ENCODE assay signal across 1 cellular context in the genomic region with DNA sequence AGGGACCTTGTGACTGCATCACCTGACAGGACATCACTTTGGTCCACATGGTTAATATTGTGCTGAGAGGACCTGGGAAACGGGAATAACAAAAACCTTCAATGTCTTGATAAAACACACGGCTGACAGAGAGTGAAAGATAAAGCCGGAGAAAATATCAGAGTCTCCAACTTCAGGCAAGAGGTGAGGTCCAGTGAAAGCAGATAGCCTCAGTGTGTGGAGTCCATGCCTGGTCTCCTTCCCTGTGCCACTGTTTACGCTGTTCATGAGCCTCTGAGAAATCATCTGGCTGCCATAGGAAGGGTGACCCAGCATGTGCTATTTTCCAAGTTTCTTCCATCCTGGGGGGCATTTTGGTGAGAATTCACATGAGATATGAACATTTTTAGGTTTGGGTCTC.
TF ChIP-seq lines count a peak whose summit lies in the region.

No MANE protein-coding gene starts in this region.

TF ChIP-seq in H1, 55 proteins besides CTCF, POLR2A, EP300 and RAD21:
- TF ChIP-seq SAP30 (IDR thresholded peaks at IDR 0.05; ENCODE audit: insufficient read depth, insufficient replicate concordance, low read length): no peak
- no peak for TF ChIP-seq SRF (IDR thresholded peaks at IDR 0.05; ENCODE audit: low read depth, low read length)
- TF ChIP-seq, protein P1, sequence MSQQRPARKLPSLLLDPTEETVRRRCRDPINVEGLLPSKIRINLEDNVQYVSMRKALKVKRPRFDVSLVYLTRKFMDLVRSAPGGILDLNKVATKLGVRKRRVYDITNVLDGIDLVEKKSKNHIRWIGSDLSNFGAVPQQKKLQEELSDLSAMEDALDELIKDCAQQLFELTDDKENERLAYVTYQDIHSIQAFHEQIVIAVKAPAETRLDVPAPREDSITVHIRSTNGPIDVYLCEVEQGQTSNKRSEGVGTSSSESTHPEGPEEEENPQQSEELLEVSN (IDR thresholded peaks at IDR 0.05): no peak
- TF ChIP-seq SP4 (IDR thresholded peaks at IDR 0.05; ENCODE audit: low read length): no peak
- TF ChIP-seq SP1 (IDR thresholded peaks at IDR 0.05; ENCODE audit: low read depth, low read length): no peak
- no peak for TF ChIP-seq SIN3A (conservative IDR thresholded peaks at IDR 0.05 in 1 of 2, IDR thresholded peaks at IDR 0.05 in 1 of 2; ENCODE audit: low read depth in 1 of 2, low read length in 2 of 2)
- TF ChIP-seq HDAC6 (IDR thresholded peaks at IDR 0.05; ENCODE audit: low read depth, low read length): no peak
- TF ChIP-seq CHD2 (IDR thresholded peaks at IDR 0.05; ENCODE audit: low read length): no peak
- no peak for TF ChIP-seq NANOG (IDR thresholded peaks at IDR 0.05; ENCODE audit: insufficient read depth, low read depth, low read length, poor library complexity, severe bottlenecking)
- no peak for TF ChIP-seq EGR1 (IDR thresholded peaks at IDR 0.05; ENCODE audit: borderline replicate concordance, low read depth, low read length)
- TF ChIP-seq, protein P2, sequence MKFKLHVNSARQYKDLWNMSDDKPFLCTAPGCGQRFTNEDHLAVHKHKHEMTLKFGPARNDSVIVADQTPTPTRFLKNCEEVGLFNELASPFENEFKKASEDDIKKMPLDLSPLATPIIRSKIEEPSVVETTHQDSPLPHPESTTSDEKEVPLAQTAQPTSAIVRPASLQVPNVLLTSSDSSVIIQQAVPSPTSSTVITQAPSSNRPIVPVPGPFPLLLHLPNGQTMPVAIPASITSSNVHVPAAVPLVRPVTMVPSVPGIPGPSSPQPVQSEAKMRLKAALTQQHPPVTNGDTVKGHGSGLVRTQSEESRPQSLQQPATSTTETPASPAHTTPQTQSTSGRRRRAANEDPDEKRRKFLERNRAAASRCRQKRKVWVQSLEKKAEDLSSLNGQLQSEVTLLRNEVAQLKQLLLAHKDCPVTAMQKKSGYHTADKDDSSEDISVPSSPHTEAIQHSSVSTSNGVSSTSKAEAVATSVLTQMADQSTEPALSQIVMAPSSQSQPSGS (IDR thresholded peaks at IDR 0.05; ENCODE audit: low read length): no peak
- no peak for TF ChIP-seq SP2 (IDR thresholded peaks at IDR 0.05; ENCODE audit: low read length)
- no peak for TF ChIP-seq TCF12 (IDR thresholded peaks at IDR 0.05; ENCODE audit: low read depth, low read length)
- no peak for TF ChIP-seq JUND (IDR thresholded peaks at IDR 0.05; ENCODE audit: low read length)
- no peak for TF ChIP-seq RNF2 (IDR thresholded peaks at IDR 0.05; ENCODE audit: borderline replicate concordance, low read depth, low read length, missing control alignments, poor library complexity, severe bottlenecking)
- TF ChIP-seq NRF1 (IDR thresholded peaks at IDR 0.05; ENCODE audit: low read depth, low read length): no peak
- TF ChIP-seq, protein P3, sequence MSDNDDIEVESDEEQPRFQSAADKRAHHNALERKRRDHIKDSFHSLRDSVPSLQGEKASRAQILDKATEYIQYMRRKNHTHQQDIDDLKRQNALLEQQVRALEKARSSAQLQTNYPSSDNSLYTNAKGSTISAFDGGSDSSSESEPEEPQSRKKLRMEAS (IDR thresholded peaks at IDR 0.05): no peak
- no peak for TF ChIP-seq FOSL1 (IDR thresholded peaks at IDR 0.05; ENCODE audit: insufficient read depth, low read depth, low read length)
TF ChIP-seq in H1: peak in this region for 0.
